ENCODE assay signal across 1 cellular context in genomic region chr2:153478289-153479261, GRCh38.
TF ChIP-seq lines count a peak whose summit lies in the region.

Gene RPRM, minus strand, starts transcription at chr2:153478762. Its CDS starts 197 bp downstream, at chr2:153478565.

TF ChIP-seq in A549, 52 proteins besides CTCF, POLR2A, EP300 and RAD21 (continued from another document):
- TF ChIP-seq HMGXB4 (CRISPR knock-in tag; IDR thresholded peaks at IDR 0.05; ENCODE audit: borderline replicate concordance) (no peak), ZNF302 (CRISPR knock-in tag; IDR thresholded peaks at IDR 0.05) (no peak), RNF2 (IDR thresholded peaks at IDR 0.05; ENCODE audit: borderline replicate concordance, low read depth) (peak; percentile 71; the same call in 1 of the 2 replicates)
